10 cellular contexts compared by ENCODE assay signal in genomic region chr15:34334676-34335075, GRCh38. TPM values are rescaled to one million over a fixed set of nuclear protein-coding genes. Genes with fewer than 3 reads are reported as not detected.
DNase-seq lines count a peak whose midpoint lies in the region; TF ChIP-seq lines count a peak whose summit lies in the region.
"Had no signal": no experiment of that assay in that cellular context is flagged by ENCODE, and none has a peak within 500 bp of the region (broad histone marks: within the 10 kb centered on the region; RNA-seq: fewer than 3 reads in every experiment).

No MANE protein-coding gene starts in this region.

- H3K27ac Mint-ChIP-seq in activated CD4-positive, alpha-beta T cell treated with anti-CD3 and anti-CD28 coated beads, Interleukin-2, amount 10 ng/mL, durations not matched to agents 24 days and 14 days: peak overlapping the region; percentile 94
- H3K27ac Mint-ChIP-seq: nephron had no signal

- WGBS in smooth muscle cell (ENCODE audit: low lambda C conversion rate): 76% methylated on average over 4 of the region's 4 CpGs

- TF ChIP-seq CTCF in Peyer's patch (IDR thresholded peaks at IDR 0.05) (no peak), smooth muscle cell (IDR thresholded peaks at IDR 0.05; ENCODE audit: borderline replicate concordance, insufficient read depth, poor library complexity, severe bottlenecking) (no peak)

- H2AFZ ChIP-seq in smooth muscle cell (ENCODE audit: low read depth): no peak overlapping the region

- H3K9me3 Mint-ChIP-seq in activated CD4-positive, alpha-beta T cell treated with anti-CD3 and anti-CD28 coated beads, Interleukin-2, amount 10 ng/mL, durations not matched to agents 24 days and 14 days: no peaks in the 10 kb centered on the region
- H3K9me3 Mint-ChIP-seq: nephron had no signal

- no peaks in the 10 kb centered on the region for H3K27me3 Mint-ChIP-seq in activated CD4-positive, alpha-beta T cell treated with anti-CD3 and anti-CD28 coated beads, Interleukin-2, amount 10 ng/mL, durations not matched to agents 24 days and 14 days

- H3K36me3 ChIP-seq in Peyer's patch (no peaks in the 10 kb centered on the region), endocrine pancreas (ENCODE audit: control insufficient read depth, insufficient read depth, low read length) (no peaks in the 10 kb centered on the region), smooth muscle cell (ENCODE audit: low read depth) (no peaks in the 10 kb centered on the region)

- no peaks in the 10 kb centered on the region for H4K20me1 ChIP-seq in smooth muscle cell (ENCODE audit: low read depth)

- peak overlapping the region; percentile 97 for H3K4me3 Mint-ChIP-seq in activated CD4-positive, alpha-beta T cell treated with anti-CD3 and anti-CD28 coated beads, Interleukin-2, amount 10 ng/mL, durations not matched to agents 24 days and 14 days

- TF ChIP-seq POLR2A in Peyer's patch (IDR thresholded peaks at IDR 0.05): no peak

- H3K27ac ChIP-seq in Peyer's patch: peak overlapping the region; percentile 19 to 98 (median 64)
- peak overlapping the region; percentile 53 for H3K27ac ChIP-seq in smooth muscle cell (ENCODE audit: low read depth)

- peaks cover 17% of the 10 kb centered on the region for H3K36me3 Mint-ChIP-seq in activated CD4-positive, alpha-beta T cell treated with anti-CD3 and anti-CD28 coated beads, Interleukin-2, amount 10 ng/mL, durations not matched to agents 24 days and 14 days (ENCODE audit: low read depth)

- intact Hi-C loops in activated CD4-positive, alpha-beta T cell treated with anti-CD3 and anti-CD28 coated beads, Interleukin-2, amount 10 ng/mL, durations not matched to agents 24 days and 14 days (cut with micrococcal nuclease): loop anchor here (1.0 to 10.0 kb wide), 5 partner anchors 8 to 297 kb away; partner anchors contain the start of genes AVEN, GOLGA8A and PGBD4

- DNase-seq in activated CD4-positive, alpha-beta T cell treated with anti-CD3 and anti-CD28 coated beads, Interleukin-2, amount 10 ng/mL, durations not matched to agents 24 days and 14 days: no peak
- no peak for DNase-seq in activated CD4-positive, alpha-beta T cell treated with anti-CD3 and anti-CD28 coated beads, Interleukin-2, amount 50 U/mL, for 1 hour
- DNase-seq in Peyer's patch: no peak
- DNase-seq in smooth muscle cell (lab: John Stamatoyannopoulos, UW; ENCODE audit: unreplicated experiment): no peak
- no peak for DNase-seq in NCI-H748 treated with DMSO at 0.1 percent for 48 hours (lab: John Stamatoyannopoulos, UW)
- DNase-seq in CD1c-positive myeloid dendritic cell (ENCODE audit: extremely low spot score): no peak
- DNase-seq in NCI-H146 treated with DMSO at 0.1 percent for 48 hours (lab: John Stamatoyannopoulos, UW; ENCODE audit: unreplicated experiment): no peak

- H3K4me1 Mint-ChIP-seq in activated CD4-positive, alpha-beta T cell treated with anti-CD3 and anti-CD28 coated beads, Interleukin-2, amount 10 ng/mL, durations not matched to agents 24 days and 14 days: peaks cover 50% of the 10 kb centered on the region

- peaks cover 0 to 11% (median 2%) of the 10 kb centered on the region in 4 donors for H3K4me1 ChIP-seq in Peyer's patch
- peaks cover 13% of the 10 kb centered on the region for H3K4me1 ChIP-seq in endocrine pancreas (ENCODE audit: control insufficient read depth, insufficient read depth, low read length)
- no peaks in the 10 kb centered on the region for H3K4me1 ChIP-seq in smooth muscle cell (ENCODE audit: low read depth)

- H3K79me2 ChIP-seq in smooth muscle cell (ENCODE audit: low read depth): peaks cover under 1% of the 10 kb centered on the region

- peaks cover 8% of the 10 kb centered on the region for H3F3A ChIP-seq in smooth muscle cell (ENCODE audit: low read depth)

- H3K4me2 ChIP-seq in smooth muscle cell: peak overlapping the region; percentile 3

- no peaks in the 10 kb centered on the region for H3K27me3 ChIP-seq in Peyer's patch
- H3K27me3 ChIP-seq in endocrine pancreas (ENCODE audit: control insufficient read depth, insufficient read depth, low read length): no peaks in the 10 kb centered on the region
- H3K27me3 ChIP-seq in smooth muscle cell (ENCODE audit: low read depth): no peaks in the 10 kb centered on the region
- H3K27me3 ChIP-seq: body of pancreas had no signal

- no peaks in the 10 kb centered on the region for H3K9me3 ChIP-seq in Peyer's patch
- H3K9me3 ChIP-seq in endocrine pancreas (ENCODE audit: control insufficient read depth, low read length): no peaks in the 10 kb centered on the region
- H3K9me3 ChIP-seq in smooth muscle cell (replicated peaks; ENCODE audit: low read depth): no peaks in the 10 kb centered on the region
- H3K9me3 ChIP-seq: body of pancreas had no signal

- H3K9ac ChIP-seq in endocrine pancreas (ENCODE audit: control insufficient read depth, insufficient read depth, low read length): no peak overlapping the region
- no peak overlapping the region for H3K9ac ChIP-seq in smooth muscle cell (ENCODE audit: low read depth)

- H3K4me3 ChIP-seq in Peyer's patch (peak overlapping the region in 3 of 4 donors; percentile 3 to 21 (median 7)), endocrine pancreas (ENCODE audit: control insufficient read depth, insufficient read depth, low read length) (peak overlapping the region; percentile 50), smooth muscle cell (no peak overlapping the region)
- H3K4me3 ChIP-seq: body of pancreas had no signal

RNA-seq across cellular contexts. Expression of gene SLC12A6, which starts 2.9 kb away (rescaled TPM):
- 18.4 and 19.4 TPM in 2 replicates for total RNA-seq in activated CD4-positive, alpha-beta T cell treated with anti-CD3 and anti-CD28 coated beads, Interleukin-2, amount 10 ng/mL, durations not matched to agents 24 days and 14 days
- total RNA-seq in Peyer's patch (100 to 1,000 TPM in 1 of 4 donors, 10 to 100 TPM in 3; 48.7 to 111 (median 54.1) TPM), smooth muscle cell (9.1 and 11.3 TPM in 2 replicates)
- polyA plus RNA-seq in smooth muscle cell: 3.0 and 3.4 TPM in 2 replicates

RNA-seq across cellular contexts. Expression of gene NOP10, which starts 8.3 kb away (rescaled TPM):
- total RNA-seq in activated CD4-positive, alpha-beta T cell treated with anti-CD3 and anti-CD28 coated beads, Interleukin-2, amount 10 ng/mL, durations not matched to agents 24 days and 14 days: 238 and 250 TPM in 2 replicates
- 100 to 1,000 TPM in 2 of 4 donors, 10 to 100 TPM in 2; 56.2 to 143 (median 96.3) TPM for total RNA-seq in Peyer's patch
- 282 and 306 TPM in 2 replicates for total RNA-seq in smooth muscle cell
- 305 and 319 TPM in 2 replicates for polyA plus RNA-seq in smooth muscle cell

RNA-seq across cellular contexts. Expression of gene NUTM1, which starts 8.4 kb away (rescaled TPM):
- not detected in 2 replicates for total RNA-seq in activated CD4-positive, alpha-beta T cell treated with anti-CD3 and anti-CD28 coated beads, Interleukin-2, amount 10 ng/mL, durations not matched to agents 24 days and 14 days
- total RNA-seq in Peyer's patch: not detected
- total RNA-seq in smooth muscle cell: not detected in 2 replicates
- not detected in 2 replicates for polyA plus RNA-seq in smooth muscle cell
- total RNA-seq: body of pancreas had no signal

RNA-seq across cellular contexts. Expression of gene LPCAT4, which starts 32.3 kb away (rescaled TPM):
- 63.9 and 67.3 TPM in 2 replicates for total RNA-seq in activated CD4-positive, alpha-beta T cell treated with anti-CD3 and anti-CD28 coated beads, Interleukin-2, amount 10 ng/mL, durations not matched to agents 24 days and 14 days
- total RNA-seq in Peyer's patch (100 to 1,000 TPM in 2 of 4 donors, 10 to 100 TPM in 2; 52.8 to 268 (median 108) TPM), smooth muscle cell (10.1 and 15.7 TPM in 2 replicates)
- 23.2 and 38.4 TPM in 2 replicates for polyA plus RNA-seq in smooth muscle cell
